In the genomic region with DNA sequence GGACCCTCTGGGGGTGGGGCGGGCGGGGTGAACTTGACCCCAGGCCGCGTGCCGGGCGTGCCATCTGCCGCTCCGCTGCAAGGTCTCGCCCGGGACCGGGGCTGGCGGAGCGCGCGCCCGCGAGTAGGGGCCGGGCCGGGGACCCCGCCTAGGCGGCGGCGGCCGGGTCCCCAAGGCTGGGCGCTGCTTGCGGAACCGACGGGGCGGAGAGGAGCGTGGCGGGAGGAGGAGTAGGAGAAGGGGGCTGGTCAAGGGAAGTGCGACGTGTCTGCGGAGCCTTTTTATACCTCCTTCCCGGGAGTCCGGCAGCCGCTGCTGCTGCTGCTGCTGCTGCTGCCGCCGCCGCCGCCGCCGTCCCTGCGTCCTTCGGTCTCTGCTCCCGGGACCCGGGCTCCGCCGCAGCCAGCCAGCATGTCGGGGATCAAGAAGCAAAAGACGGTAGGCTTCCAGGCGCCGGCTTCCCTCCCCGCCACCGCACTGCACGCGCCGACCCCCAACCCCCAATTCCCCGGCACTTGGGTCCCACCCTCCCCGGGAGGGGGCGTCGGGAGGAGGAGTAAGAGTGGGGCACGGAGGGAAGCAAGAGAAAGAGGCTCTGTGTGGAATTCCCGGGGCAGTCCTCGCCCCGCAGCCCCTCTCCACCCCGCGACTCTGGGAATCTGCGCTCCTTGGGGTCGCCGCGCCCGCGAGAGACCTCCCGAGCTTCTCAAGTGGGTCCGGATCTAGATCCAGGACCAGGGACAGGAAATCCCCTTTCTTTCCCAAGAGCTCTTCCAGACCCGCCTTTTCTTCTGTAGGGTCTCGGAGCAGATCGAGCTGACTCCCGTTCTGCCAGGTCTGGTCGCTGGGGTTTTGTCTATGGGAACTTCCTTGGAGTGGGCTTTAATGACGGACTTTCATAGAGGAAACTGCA, we compare ENCODE assay signal across 8 cellular contexts. TPM values are rescaled to one million over a fixed set of nuclear protein-coding genes. Genes with fewer than 3 reads are reported as not detected.
DNase-seq lines count a peak whose midpoint lies in the region; ATAC-seq, FAIRE-seq and TF ChIP-seq lines count a peak whose summit lies in the region.

PAPSS2 (plus strand) TSS at position 308 of the 913 bp plus-strand sequence; CDS start at position 412, 104 bp downstream.

- CTCF ChIA-PET in GM10248 (lab: Yijun Ruan, JAX) (interaction anchor here (1.3 to 1.6 kb wide), 3 partner anchors 10 to 75 kb away, joined by 3 to 4 read pairs (median 4); no protein-coding TSS in a partner anchor), endothelial cell of umbilical vein (lab: Charles Lee) (interaction anchor here (1.0 to 6.6 kb wide), 13 partner anchors 16 to 730 kb away, joined by 3 to 68 read pairs (median 4); partner anchors contain the start of genes KLLN and PTEN)

- no peaks in the 10 kb centered on the region for H3K9me1 ChIP-seq in endothelial cell of umbilical vein (replicated peaks; ENCODE audit: control insufficient read depth, extremely low read depth, insufficient read depth, low read length)

- 1% methylated on average over 31 to 53 of the region's 82 CpGs for WGBS in mesodermal cell (ENCODE audit: insufficient coverage in 2 of 2), 2 experiments
- 1 to 3% methylated on average over 6 to 68 of the region's 82 CpGs for WGBS in testis, 2 donors

- peak within 1 kb of the TSS; percentile 88 for H2AFZ ChIP-seq in endothelial cell of umbilical vein (ENCODE audit: low read depth, low read length)

- peak; percentile 42 for DNase-seq in GM10248 (ENCODE audit: extremely low spot score)
- peak; percentile 39 for DNase-seq in activated CD4-positive, alpha-beta T cell treated with anti-CD3 and anti-CD28 coated beads for 48 hours
- DNase-seq in endothelial cell of umbilical vein (ENCODE audit: low read depth, low spot score) = peak; percentile 72
- peak; percentile 60 for DNase-seq in testis

- TF ChIP-seq CTCF in GM10248 (IDR thresholded peaks at IDR 0.05; ENCODE audit: control extremely low read depth, extremely low read depth, low read depth, missing control alignments) (no peak), endothelial cell of umbilical vein (IDR thresholded peaks at IDR 0.05; ENCODE audit: extremely low read depth in 1 of 2, insufficient read depth in 1 of 2, low read depth in 1 of 2, low read length in 2 of 2) (peak in 1 of 2 donors; percentile 31), testis (IDR thresholded peaks at IDR 0.05) (no peak)

- H4K20me1 ChIP-seq in endothelial cell of umbilical vein (replicated peaks; ENCODE audit: control insufficient read depth, extremely low read depth, insufficient read depth, low read length) = no peaks in the 10 kb centered on the region

- H3K4me3 ChIP-seq in endothelial cell of umbilical vein (replicated peaks in 1 of 3; ENCODE audit: insufficient read depth in 1 of 3, low read depth in 1 of 3, low read length in 3 of 3) = peak within 1 kb of the TSS; percentile 95 to 100 (median 99)
- H3K4me3 ChIP-seq in mesodermal cell (ENCODE audit: extremely low read depth, insufficient read depth, low read length, poor library complexity, severe bottlenecking) = peak within 1 kb of the TSS; percentile 72
- peak within 1 kb of the TSS; percentile 67 to 77 for H3K4me3 ChIP-seq in testis

- peak; percentile 48 for FAIRE-seq in endothelial cell of umbilical vein (lab: Jason Lieb, UNC)

- TSS peak; percentile 50 for BruUV-seq in endothelial cell of umbilical vein (replicated peaks; lab: Mats Ljungman, UMichigan)

- peaks cover 56% of the 10 kb centered on the region for H3K4me1 ChIP-seq in endothelial cell of umbilical vein (ENCODE audit: control insufficient read depth, extremely low read depth, insufficient read depth, low read length)
- peaks cover 26% of the 10 kb centered on the region for H3K4me1 ChIP-seq in mesodermal cell (ENCODE audit: control insufficient read depth, insufficient read depth, low read length, poor library complexity, severe bottlenecking)
- peaks cover 8% of the 10 kb centered on the region for H3K4me1 ChIP-seq in testis

- H3K36me3 ChIP-seq in endothelial cell of umbilical vein (ENCODE audit: control insufficient read depth in 2 of 2, extremely low read depth in 1 of 2, insufficient read depth in 2 of 2, low read length in 2 of 2) (no peaks in the 10 kb centered on the region), mesodermal cell (ENCODE audit: control insufficient read depth, insufficient read depth, low read length) (no peaks in the 10 kb centered on the region), testis (ENCODE audit: low read depth, missing control alignments) (no peaks in the 10 kb centered on the region)

- peak within 1 kb of the TSS; percentile 94 for H3K4me2 ChIP-seq in endothelial cell of umbilical vein (ENCODE audit: insufficient read depth, low read length)

- H3K27ac ChIP-seq in endothelial cell of umbilical vein (ENCODE audit: insufficient read depth, low read depth, low read length) (peak within 1 kb of the TSS; percentile 96), mesodermal cell (ENCODE audit: low read depth, low read length, severe bottlenecking) (no peak within 1 kb of the TSS), testis (peak within 1 kb of the TSS; percentile 75 to 76)

- no peak for TF ChIP-seq RAD21 in Ishikawa (IDR thresholded peaks at IDR 0.05; ENCODE audit: low read depth)

- ATAC-seq in GM18870 (IDR thresholded peaks at IDR 0.05; ENCODE audit: unreplicated experiment) (no peak), GM19328 (IDR thresholded peaks at IDR 0.05; ENCODE audit: unreplicated experiment) (no peak)

- TF ChIP-seq POLR2A in endothelial cell of umbilical vein (IDR thresholded peaks at IDR 0.05; ENCODE audit: low read depth, low read length) = peak; percentile 90
- no peak for TF ChIP-seq POLR2A in testis (IDR thresholded peaks at IDR 0.05)

- H3K9me3 ChIP-seq in endothelial cell of umbilical vein (replicated peaks; ENCODE audit: control insufficient read depth, insufficient read depth, low read length) (no peaks in the 10 kb centered on the region), mesodermal cell (ENCODE audit: control insufficient read depth, low read length) (no peaks in the 10 kb centered on the region), testis (no peaks in the 10 kb centered on the region)

- no peak for TF ChIP-seq EP300 in Ishikawa (IDR thresholded peaks at IDR 0.05; ENCODE audit: borderline replicate concordance)

- peaks cover 45% of the 10 kb centered on the region for H3K79me2 ChIP-seq in endothelial cell of umbilical vein (ENCODE audit: control insufficient read depth, insufficient read depth, low read length)

- dilution Hi-C loops in endothelial cell of umbilical vein (cut with MboI; ENCODE audit: extremely low pct_ligation_motif_present, low sequenced_read_pairs) = no loop called here

- peak within 1 kb of the TSS; percentile 99 for H3K9ac ChIP-seq in endothelial cell of umbilical vein (replicated peaks; ENCODE audit: extremely low read depth, insufficient read depth, low read length)

- no peaks in the 10 kb centered on the region for H3K27me3 ChIP-seq in endothelial cell of umbilical vein (ENCODE audit: control insufficient read depth in 2 of 2, insufficient read depth in 2 of 2, low read length in 2 of 2)
- no peaks in the 10 kb centered on the region for H3K27me3 ChIP-seq in testis

- intact Hi-C loops in endothelial cell of umbilical vein (cut with micrococcal nuclease) = loop anchor here (1.0 to 5.0 kb wide), 3 partner anchors 56 to 688 kb away; no protein-coding TSS in a partner anchor
- intact Hi-C loops in testis (cut with DNase I; ENCODE audit: low total_unique reads) = no loop called here

- POLR2A ChIA-PET in GM10248 (lab: Yijun Ruan, JAX) (no interaction called here), endothelial cell of umbilical vein (lab: Charles Lee) (no interaction called here)

TF ChIP-seq in Ishikawa, 13 proteins besides CTCF, POLR2A, EP300 and RAD21 (continues in another document):
- TF ChIP-seq TAF1 (IDR thresholded peaks at IDR 0.05; ENCODE audit: low read depth) (peak; percentile 19; the same call in 1 of the 2 replicates), TEAD4 (IDR thresholded peaks at IDR 0.05) (0 out of 2 replicates have a peak, but pooled peaks have one; percentile 16)

TF ChIP-seq in endothelial cell of umbilical vein, 7 proteins besides CTCF, POLR2A, EP300 and RAD21:
- TF ChIP-seq POLR2AphosphoS5 (IDR thresholded peaks at IDR 0.05; ENCODE audit: insufficient read depth, low read depth, low read length) (peak; percentile 85), MAX (IDR thresholded peaks at IDR 0.05; ENCODE audit: insufficient read depth, insufficient read length) (no peak), GATA2 (IDR thresholded peaks at IDR 0.05; ENCODE audit: insufficient read depth, insufficient read length, low read depth, low read length) (no peak)

RNA-seq across cellular contexts. Expression of gene PAPSS2, which starts in this region (rescaled TPM):
- total RNA-seq in endothelial cell of umbilical vein (82.6 and 93.2 TPM in 2 replicates), testis (1 to 10 TPM; 4.6 to 6.4 TPM)
- polyA plus RNA-seq in endothelial cell of umbilical vein (20.2 and 27.9 TPM in 2 replicates), testis (ENCODE audit: insufficient read depth, low read depth, low replicate concordance) (20.1 TPM)
- polyA plus RNA-seq in endothelial cell of umbilical vein (2011; cell fraction: cytosol; rRNA removed) = 38.3 and 43.8 TPM in 2 replicates
- polyA plus RNA-seq in endothelial cell of umbilical vein (2011; cell fraction: nucleus; rRNA removed) = 32.8 and 39.4 TPM in 2 replicates
- 146 and 147 TPM in 2 replicates for polyA plus RNA-seq in endothelial cell of umbilical vein (2012)
- 45.3 and 50.5 TPM in 2 replicates for polyA minus RNA-seq in endothelial cell of umbilical vein
- polyA minus RNA-seq in endothelial cell of umbilical vein (2011; cell fraction: cytosol; rRNA and poly(A)+ RNA removed) = 5.2 TPM
- polyA minus RNA-seq in endothelial cell of umbilical vein (2011; cell fraction: nucleus; rRNA and poly(A)+ RNA removed) = 13.8 and 18.5 TPM in 2 replicates
- 18.6 TPM for polyA plus RNA-seq in mesodermal cell (2013, experiment 1 of 2)
- 16.8 TPM for polyA plus RNA-seq in mesodermal cell (2013, experiment 2 of 2)

Comparison
In these comparisons a context has a peak if more than half of its experiments do, and no peak if none do; other contexts are left out.
1. RNA of gene PAPSS2 (total RNA-seq): 82.6 to 93.2 TPM in endothelial cell of umbilical vein; 4.6 to 6.4 TPM in testis; every median in the first group is over 10 times any median in the second.
2. Peak in every context shown above with its lines, with median percentiles within 50 percentile points of each other: DNase-seq and H3K4me3 ChIP-seq.